Comparison of ENCODE assay signal across 2 cellular contexts in the genomic region with DNA sequence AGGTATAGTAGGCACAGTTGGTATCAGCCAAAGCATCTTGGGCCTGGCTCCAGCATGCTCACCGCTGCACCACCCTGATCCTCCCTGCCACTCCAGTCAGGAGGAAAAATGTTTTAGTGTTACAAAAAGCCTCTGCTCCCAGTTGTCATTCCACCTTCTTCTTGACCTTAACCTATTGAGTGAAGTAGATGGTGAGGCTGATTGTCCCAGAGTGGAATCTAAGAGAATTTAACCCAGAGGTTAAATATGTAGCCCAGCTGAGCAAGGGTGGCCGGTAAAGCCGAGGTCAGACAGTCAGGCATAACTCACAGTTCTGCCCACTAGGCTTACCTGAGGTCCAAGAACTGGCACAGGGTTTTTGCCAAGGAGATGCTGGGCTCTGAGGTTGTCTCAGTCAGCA.
TF ChIP-seq lines count a peak whose summit lies in the region.

No MANE protein-coding gene starts in this region.

TF ChIP-seq in SK-N-SH treated with all-trans-retinoic acid at 6 μM for 48 hours, 23 proteins besides CTCF, POLR2A, EP300 and RAD21 (continued from another document):
- TF ChIP-seq, protein P1, sequence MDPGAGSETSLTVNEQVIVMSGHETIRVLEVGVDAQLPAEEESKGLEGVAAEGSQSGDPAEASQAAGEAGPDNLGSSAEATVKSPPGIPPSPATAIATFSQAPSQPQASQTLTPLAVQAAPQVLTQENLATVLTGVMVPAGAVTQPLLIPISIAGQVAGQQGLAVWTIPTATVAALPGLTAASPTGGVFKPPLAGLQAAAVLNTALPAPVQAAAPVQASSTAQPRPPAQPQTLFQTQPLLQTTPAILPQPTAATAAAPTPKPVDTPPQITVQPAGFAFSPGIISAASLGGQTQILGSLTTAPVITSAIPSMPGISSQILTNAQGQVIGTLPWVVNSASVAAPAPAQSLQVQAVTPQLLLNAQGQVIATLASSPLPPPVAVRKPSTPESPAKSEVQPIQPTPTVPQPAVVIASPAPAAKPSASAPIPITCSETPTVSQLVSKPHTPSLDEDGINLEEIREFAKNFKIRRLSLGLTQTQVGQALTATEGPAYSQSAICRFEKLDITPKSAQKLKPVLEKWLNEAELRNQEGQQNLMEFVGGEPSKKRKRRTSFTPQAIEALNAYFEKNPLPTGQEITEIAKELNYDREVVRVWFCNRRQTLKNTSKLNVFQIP (CRISPR knock-in tag; IDR thresholded peaks at IDR 0.05; ENCODE audit: borderline replicate concordance, low read depth), result no peak
- TF ChIP-seq TSHZ2 (CRISPR knock-in tag; IDR thresholded peaks at IDR 0.05), result no peak
- no peak for TF ChIP-seq OSR1 (CRISPR knock-in tag; IDR thresholded peaks at IDR 0.05)

TF ChIP-seq in SK-N-SH, 30 proteins besides CTCF, POLR2A, EP300 and RAD21 (continued from another document):
- TF ChIP-seq SIN3A (IDR thresholded peaks at IDR 0.05; ENCODE audit: borderline replicate concordance, low read depth, low read length) (no peak), RCOR1 (IDR thresholded peaks at IDR 0.05; ENCODE audit: low read length) (no peak), RXRA (IDR thresholded peaks at IDR 0.05; ENCODE audit: borderline replicate concordance, low read depth) (no peak), NFIC (IDR thresholded peaks at IDR 0.05; ENCODE audit: borderline replicate concordance) (no peak), EZH2phosphoT487 (IDR thresholded peaks at IDR 0.05; ENCODE audit: borderline replicate concordance, low read depth) (no peak), YY1 (IDR thresholded peaks at IDR 0.05; ENCODE audit: low read depth) (no peak), SMC3 (IDR thresholded peaks at IDR 0.05; ENCODE audit: low read depth, low read length) (no peak), MAX (IDR thresholded peaks at IDR 0.05; ENCODE audit: low read depth) (no peak), POLR2AphosphoS5 (IDR thresholded peaks at IDR 0.05; ENCODE audit: low read depth, low read length) (no peak), PBX3 (IDR thresholded peaks at IDR 0.05) (no peak), GATA2 (CRISPR knock-in tag; IDR thresholded peaks at IDR 0.05) (no peak), FOXM1 (IDR thresholded peaks at IDR 0.05; ENCODE audit: low read depth) (no peak), CHD2 (IDR thresholded peaks at IDR 0.05; ENCODE audit: low read length, partially characterized antibody) (no peak), FOXJ3 (CRISPR knock-in tag; IDR thresholded peaks at IDR 0.05) (no peak), RFX5 (IDR thresholded peaks at IDR 0.05; ENCODE audit: low read length) (no peak)
- TF ChIP-seq, protein P2, sequence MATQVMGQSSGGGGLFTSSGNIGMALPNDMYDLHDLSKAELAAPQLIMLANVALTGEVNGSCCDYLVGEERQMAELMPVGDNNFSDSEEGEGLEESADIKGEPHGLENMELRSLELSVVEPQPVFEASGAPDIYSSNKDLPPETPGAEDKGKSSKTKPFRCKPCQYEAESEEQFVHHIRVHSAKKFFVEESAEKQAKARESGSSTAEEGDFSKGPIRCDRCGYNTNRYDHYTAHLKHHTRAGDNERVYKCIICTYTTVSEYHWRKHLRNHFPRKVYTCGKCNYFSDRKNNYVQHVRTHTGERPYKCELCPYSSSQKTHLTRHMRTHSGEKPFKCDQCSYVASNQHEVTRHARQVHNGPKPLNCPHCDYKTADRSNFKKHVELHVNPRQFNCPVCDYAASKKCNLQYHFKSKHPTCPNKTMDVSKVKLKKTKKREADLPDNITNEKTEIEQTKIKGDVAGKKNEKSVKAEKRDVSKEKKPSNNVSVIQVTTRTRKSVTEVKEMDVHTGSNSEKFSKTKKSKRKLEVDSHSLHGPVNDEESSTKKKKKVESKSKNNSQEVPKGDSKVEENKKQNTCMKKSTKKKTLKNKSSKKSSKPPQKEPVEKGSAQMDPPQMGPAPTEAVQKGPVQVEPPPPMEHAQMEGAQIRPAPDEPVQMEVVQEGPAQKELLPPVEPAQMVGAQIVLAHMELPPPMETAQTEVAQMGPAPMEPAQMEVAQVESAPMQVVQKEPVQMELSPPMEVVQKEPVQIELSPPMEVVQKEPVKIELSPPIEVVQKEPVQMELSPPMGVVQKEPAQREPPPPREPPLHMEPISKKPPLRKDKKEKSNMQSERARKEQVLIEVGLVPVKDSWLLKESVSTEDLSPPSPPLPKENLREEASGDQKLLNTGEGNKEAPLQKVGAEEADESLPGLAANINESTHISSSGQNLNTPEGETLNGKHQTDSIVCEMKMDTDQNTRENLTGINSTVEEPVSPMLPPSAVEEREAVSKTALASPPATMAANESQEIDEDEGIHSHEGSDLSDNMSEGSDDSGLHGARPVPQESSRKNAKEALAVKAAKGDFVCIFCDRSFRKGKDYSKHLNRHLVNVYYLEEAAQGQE (IDR thresholded peaks at IDR 0.05; ENCODE audit: low read depth, low read length), result no peak
- TF ChIP-seq, protein P3, sequence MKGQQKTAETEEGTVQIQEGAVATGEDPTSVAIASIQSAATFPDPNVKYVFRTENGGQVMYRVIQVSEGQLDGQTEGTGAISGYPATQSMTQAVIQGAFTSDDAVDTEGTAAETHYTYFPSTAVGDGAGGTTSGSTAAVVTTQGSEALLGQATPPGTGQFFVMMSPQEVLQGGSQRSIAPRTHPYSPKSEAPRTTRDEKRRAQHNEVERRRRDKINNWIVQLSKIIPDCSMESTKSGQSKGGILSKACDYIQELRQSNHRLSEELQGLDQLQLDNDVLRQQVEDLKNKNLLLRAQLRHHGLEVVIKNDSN (IDR thresholded peaks at IDR 0.05; ENCODE audit: borderline replicate concordance, low read depth), result no peak
